In the genomic region with DNA sequence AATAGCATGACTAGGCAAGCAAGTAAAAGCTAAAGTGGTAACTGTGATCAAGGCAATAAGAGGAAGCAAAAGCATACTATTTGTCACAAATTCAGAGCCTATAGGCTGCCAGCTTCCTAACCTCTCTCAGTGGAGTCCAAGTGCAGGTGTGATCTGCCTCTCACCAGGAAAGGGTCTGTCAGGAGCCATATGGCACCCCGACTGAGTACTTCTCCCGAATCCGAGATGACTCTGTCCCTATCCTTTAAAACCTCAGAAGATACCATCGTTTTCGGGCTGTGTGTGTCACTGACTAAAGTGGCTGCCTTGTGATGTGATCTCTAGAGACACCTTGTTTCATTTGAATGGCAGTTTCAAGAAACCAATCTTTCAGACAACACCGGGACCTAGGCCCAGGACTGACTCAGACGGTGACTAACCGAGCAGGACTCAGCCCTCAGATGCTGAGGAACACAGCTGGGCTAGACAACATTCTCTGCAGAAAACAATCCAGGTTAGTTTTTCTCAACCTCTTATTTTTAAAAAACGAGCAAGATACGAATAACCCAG, we compare ENCODE assay signal across 8 cellular contexts.
DNase-seq lines count a peak whose midpoint lies in the region; ATAC-seq and TF ChIP-seq lines count a peak whose summit lies in the region.

No MANE protein-coding gene starts in this region.

- H3K36me3 ChIP-seq in left lung = peaks cover 0 to 34% of the 10 kb centered on the region in 2 donors
- no peaks in the 10 kb centered on the region for H3K36me3 ChIP-seq in urinary bladder (ENCODE audit: insufficient read depth)

- DNase-seq in GM04503 (ENCODE audit: low read depth) (peak; percentile 75), LHCN-M2 (ENCODE audit: low read depth) (peak; percentile 90), left lung (peak in 1 of 2 donors; percentile 53), KG1 (lab: John Stamatoyannopoulos, UW) (no peak), NCI-H1417 treated with DMSO at 0.1 percent for 48 hours (lab: John Stamatoyannopoulos, UW) (no peak)

- TF ChIP-seq CTCF in left lung (IDR thresholded peaks at IDR 0.05) = no peak

- ATAC-seq in GM21423 (IDR thresholded peaks at IDR 0.05; ENCODE audit: unreplicated experiment) (peak; percentile 60), left lung (peak; percentile 55)

- intact Hi-C loops in left lung (cut with DNase I) = loop anchor here in 1 of 2 donors (5.0 kb wide), 2 partner anchors 68 to 183 kb away; a partner anchor contains a TSS

- peak overlapping the region; percentile 36 for H3K4me3 Mint-ChIP-seq in activated naive CD8-positive, alpha-beta T cell

- no peaks in the 10 kb centered on the region for H3K9me3 ChIP-seq in left lung

- H3K4me1 ChIP-seq in left lung (peaks cover 18 to 23% of the 10 kb centered on the region in 2 donors), urinary bladder (ENCODE audit: insufficient read depth) (no peaks in the 10 kb centered on the region)

- no peaks in the 10 kb centered on the region for H3K27me3 ChIP-seq in left lung

- H3K27me3 Mint-ChIP-seq in activated naive CD8-positive, alpha-beta T cell = no peaks in the 10 kb centered on the region

- H3K9me3 Mint-ChIP-seq in activated naive CD8-positive, alpha-beta T cell (ENCODE audit: low read depth) = no peaks in the 10 kb centered on the region

- peak overlapping the region; percentile 34 to 81 for H3K27ac ChIP-seq in left lung
- peak overlapping the region; percentile 75 for H3K27ac ChIP-seq in urinary bladder (ENCODE audit: low read depth)

- H3K4me3 ChIP-seq in left lung (no peak overlapping the region), urinary bladder (ENCODE audit: low read depth, low read length) (no peak overlapping the region)

- peak overlapping the region; percentile 88 for H3K27ac Mint-ChIP-seq in activated naive CD8-positive, alpha-beta T cell

- peaks cover 19% of the 10 kb centered on the region for H3K36me3 Mint-ChIP-seq in activated naive CD8-positive, alpha-beta T cell

- 55% methylated on average over 10 of the region's 10 CpGs for WGBS in urinary bladder

- H3K4me1 Mint-ChIP-seq in activated naive CD8-positive, alpha-beta T cell (ENCODE audit: low read depth) = peaks cover 25% of the 10 kb centered on the region

Comparison
In these comparisons a context has a peak if more than half of its experiments do, and no peak if none do; other contexts are left out.
1. DNase-seq: peak in GM04503 (single experiment) and LHCN-M2 (single experiment); none in KG1 (single experiment) and NCI-H1417 treated with DMSO at 0.1 percent for 48 hours (single experiment).